ENCODE assay signal across 8 cellular contexts in genomic region chr22:29765905-29766631, GRCh38. TPM values are rescaled to one million over a fixed set of nuclear protein-coding genes. Genes with fewer than 3 reads are reported as not detected.
DNase-seq lines count a peak whose midpoint lies in the region; ATAC-seq and TF ChIP-seq lines count a peak whose summit lies in the region.

No MANE protein-coding gene starts in this region.

- peaks cover 18% of the 10 kb centered on the region for H3K36me3 ChIP-seq in OCI-LY3 (replicated peaks; ENCODE audit: low read depth, low read length)
- no peaks in the 10 kb centered on the region for H3K36me3 ChIP-seq in mucosa of descending colon (ENCODE audit: low read depth)
- peaks cover 9 to 11% of the 10 kb centered on the region in 2 donors for H3K36me3 ChIP-seq in thyroid gland

- H3K4me3 ChIP-seq in OCI-LY3 (ENCODE audit: low read length), result peak overlapping the region; percentile 91
- peak overlapping the region; percentile 20 for H3K4me3 ChIP-seq in mucosa of descending colon
- H3K4me3 ChIP-seq in thyroid gland (replicated peaks in 1 of 3), result peak overlapping the region; percentile 16 to 57 (median 33)

- H3K27ac ChIP-seq in OCI-LY3 (ENCODE audit: low read length) (peak overlapping the region; percentile 13), thyroid gland (peak overlapping the region; percentile 2 to 91 (median 87))

- no peaks in the 10 kb centered on the region for H4K20me1 ChIP-seq in OCI-LY3 (ENCODE audit: insufficient read depth, low read length)

- intact Hi-C loops in mucosa of descending colon (cut with DNase I, micrococcal nuclease), result no loop called here
- intact Hi-C loops in thyroid gland (cut with DNase I), result no loop called here

- peak overlapping the region; percentile 95 for H3K27ac Mint-ChIP-seq in HFFc6
- H3K27ac Mint-ChIP-seq in central memory CD8-positive, alpha-beta T cell (ENCODE audit: low read depth), result peak overlapping the region; percentile 94

- peak; percentile 63 for DNase-seq in GM13976 (ENCODE audit: low spot score)
- DNase-seq in HFFc6, result no peak
- no peak for DNase-seq in central memory CD8-positive, alpha-beta T cell (ENCODE audit: low spot score in 2 of 2)
- DNase-seq in mucosa of descending colon, result peak in 1 of 3 donors; percentile 60
- peak in 1 of 2 donors; percentile 21 for DNase-seq in thyroid gland
- DNase-seq in COLO829 (ENCODE audit: low spot score), result no peak
- no peak for DNase-seq in H4 (ENCODE audit: low spot score)

- peak; percentile 12 for ATAC-seq in central memory CD8-positive, alpha-beta T cell (replicated peaks; ENCODE audit: extremely low read depth, poor library complexity, severe bottlenecking)
- ATAC-seq in mucosa of descending colon, result peak; percentile 53

- peak overlapping the region; percentile 96 for H3K9ac ChIP-seq in OCI-LY3 (ENCODE audit: low read length)

- H3K4me1 ChIP-seq in OCI-LY3 (ENCODE audit: low read length), result peaks cover 12% of the 10 kb centered on the region; the same call in 1 of the 2 replicates
- peaks cover 20% of the 10 kb centered on the region for H3K4me1 ChIP-seq in mucosa of descending colon (ENCODE audit: low read depth)
- peaks cover 21 to 22% of the 10 kb centered on the region in 2 donors for H3K4me1 ChIP-seq in thyroid gland

- H3K9me3 ChIP-seq in OCI-LY3 (ENCODE audit: insufficient read depth, low read length) (no peaks in the 10 kb centered on the region), mucosa of descending colon (no peaks in the 10 kb centered on the region), thyroid gland (no peaks in the 10 kb centered on the region)

- peaks cover 28% of the 10 kb centered on the region for H3K4me1 Mint-ChIP-seq in HFFc6 (ENCODE audit: low read depth)
- H3K4me1 Mint-ChIP-seq in central memory CD8-positive, alpha-beta T cell, result peaks cover 37% of the 10 kb centered on the region

- no peaks in the 10 kb centered on the region for H3K9me3 Mint-ChIP-seq in HFFc6
- H3K9me3 Mint-ChIP-seq in central memory CD8-positive, alpha-beta T cell, result no peaks in the 10 kb centered on the region

- no peaks in the 10 kb centered on the region for H3K27me3 ChIP-seq in OCI-LY3 (ENCODE audit: low read depth, low read length)
- H3K27me3 ChIP-seq in thyroid gland, result no peaks in the 10 kb centered on the region

- no peak for TF ChIP-seq CTCF in GM13976 (IDR thresholded peaks at IDR 0.05; ENCODE audit: borderline replicate concordance, control extremely low read depth, extremely low read depth, insufficient read depth, missing control alignments)
- TF ChIP-seq CTCF in HFFc6 (IDR thresholded peaks at IDR 0.05), result no peak
- TF ChIP-seq CTCF in OCI-LY3 (IDR thresholded peaks at IDR 0.05; ENCODE audit: low read depth, low read length), result no peak
- no peak for TF ChIP-seq CTCF in mucosa of descending colon (IDR thresholded peaks at IDR 0.05)
- no peak for TF ChIP-seq CTCF in thyroid gland (IDR thresholded peaks at IDR 0.05)

- WGBS in thyroid gland, 2 donors, result 48 to 53% methylated on average over 15 of the region's 15 CpGs

- in situ Hi-C loops in GM13976 (cut with MboI; ENCODE audit: low sequenced_read_pairs, unreplicated experiment), result no loop called here

- peak overlapping the region; percentile 76 for H2AFZ ChIP-seq in OCI-LY3 (ENCODE audit: low read depth, low read length)

- TF ChIP-seq POLR2A in thyroid gland (IDR thresholded peaks at IDR 0.05), result no peak

- H3K27me3 Mint-ChIP-seq in HFFc6 (ENCODE audit: insufficient read depth), result no peaks in the 10 kb centered on the region; the same call in 1 of the 2 replicates
- no peaks in the 10 kb centered on the region for H3K27me3 Mint-ChIP-seq in central memory CD8-positive, alpha-beta T cell

- peaks cover 32% of the 10 kb centered on the region for H3K79me2 ChIP-seq in OCI-LY3 (ENCODE audit: low read length)

- peaks cover 11% of the 10 kb centered on the region; the same call in 1 of the 2 replicates for H3K36me3 Mint-ChIP-seq in HFFc6 (ENCODE audit: low read depth)
- peaks cover 21% of the 10 kb centered on the region for H3K36me3 Mint-ChIP-seq in central memory CD8-positive, alpha-beta T cell (ENCODE audit: insufficient read depth)

- peak overlapping the region; percentile 100 for H3K4me3 Mint-ChIP-seq in HFFc6
- H3K4me3 Mint-ChIP-seq in central memory CD8-positive, alpha-beta T cell, result peak overlapping the region; percentile 100

- peak overlapping the region; percentile 78 for H3K4me2 ChIP-seq in OCI-LY3 (ENCODE audit: low read length)

RNA-seq across cellular contexts. Expression of gene ZMAT5, which starts 0.7 kb away (rescaled TPM):
- total RNA-seq in HFFc6 (2021; fragmentation: NEBNext Ultra II Directional; extraction: Animal tissue kit (Norgen Biotek cat#: 25700)), result 10 to 100 TPM; 24.9 to 28.6 (median 26.1) TPM
- total RNA-seq in mucosa of descending colon (10 to 100 TPM; 12.3 to 19.5 (median 16.1) TPM), thyroid gland (10 to 100 TPM; 16.2 to 40.1 (median 24.3) TPM)
- 18.9 and 21.2 TPM in 2 replicates for total RNA-seq in H4 (2014; rRNA removed; shearing (Covaris generic))

RNA-seq across cellular contexts. Expression of gene UQCR10, which starts 1.1 kb away (rescaled TPM):
- 100 to 1,000 TPM; 137 to 153 (median 150) TPM for total RNA-seq in HFFc6 (2021; fragmentation: NEBNext Ultra II Directional; extraction: Animal tissue kit (Norgen Biotek cat#: 25700))
- total RNA-seq in mucosa of descending colon (100 to 1,000 TPM; 102 to 178 (median 154) TPM), thyroid gland (100 to 1,000 TPM in 1 of 4 donors, 10 to 100 TPM in 3; 20.6 to 134 (median 70.8) TPM)
- 68.5 and 85.1 TPM in 2 replicates for total RNA-seq in H4 (2014; rRNA removed; shearing (Covaris generic))

RNA-seq across cellular contexts. Expression of gene CABP7, which starts 46.3 kb away (rescaled TPM):
- total RNA-seq in HFFc6 (2021; fragmentation: NEBNext Ultra II Directional; extraction: Animal tissue kit (Norgen Biotek cat#: 25700)), result not detected
- under 1 TPM in 2 of 3 donors, not detected in 1; 0.19 to 0.41 TPM for total RNA-seq in mucosa of descending colon
- 1 to 10 TPM in 1 of 4 donors, under 1 TPM in 1, not detected in 2; 0.73 to 1.0 TPM for total RNA-seq in thyroid gland
- 0.04 and 0.39 TPM in 2 replicates for total RNA-seq in H4 (2014; rRNA removed; shearing (Covaris generic))

Comparison
In these comparisons a context has a peak if more than half of its experiments do, and no peak if none do; other contexts are left out.
1. H3K4me3 ChIP-seq: peak in every context shown above with its lines; median percentile 91 in OCI-LY3; 33 in thyroid gland; 20 in mucosa of descending colon.